ENCODE assay signal across 29 cellular contexts in genomic region chr18:32353257-32353656, GRCh38.
"Had no signal": no experiment of that assay in that cellular context is flagged by ENCODE, and none has a peak within 500 bp of the region (broad histone marks: within the 10 kb centered on the region; RNA-seq: fewer than 3 reads in every experiment).

No MANE protein-coding gene starts in this region.

- H3K27me3 ChIP-seq: brain microvascular endothelial cell, esophagus muscularis mucosa, foreskin keratinocyte, gastrocnemius medialis had no signal

- H3K36me3 ChIP-seq: brain microvascular endothelial cell, esophagus muscularis mucosa, gastrocnemius medialis had no signal

- H3K36me3 Mint-ChIP-seq: activated naive CD8-positive, alpha-beta T cell had no signal

- H3K4me1 Mint-ChIP-seq: activated CD4-positive, alpha-beta memory T cell treated with anti-CD3 and anti-CD28 coated beads, Interleukin-2, amount 10 ng/mL, durations not matched to agents 7 days and 5 days; activated CD4-positive, alpha-beta T cell treated with anti-CD3 and anti-CD28 coated beads for 36 hours; activated CD4-positive, alpha-beta T cell treated with anti-CD3 and anti-CD28 coated beads, Interleukin-2, amount 10 ng/mL, durations not matched to agents 24 days and 14 days; activated T-helper 17 cell treated with anti-CD3 and anti-CD28 coated beads, Interleukin-2, amount 50 U/mL, for 72 hours had no signal

- DNase-seq: activated CD4-positive, alpha-beta memory T cell treated with anti-CD3 and anti-CD28 coated beads, Interleukin-2, amount 10 ng/mL, durations not matched to agents 7 days and 5 days; activated CD4-positive, alpha-beta T cell treated with anti-CD3 and anti-CD28 coated beads for 36 hours; activated CD4-positive, alpha-beta T cell treated with anti-CD3 and anti-CD28 coated beads, Interleukin-2, amount 10 ng/mL, durations not matched to agents 24 days and 14 days; activated CD4-positive, CD25-positive, alpha-beta regulatory T cell; activated CD4-positive, CD25-positive, alpha-beta regulatory T cell treated with anti-CD3 and anti-CD28 coated beads, Interleukin-2, amount 50 U/mL, for 72 hours; activated CD8-positive, alpha-beta memory T cell treated with anti-CD3 and anti-CD28 coated beads for 24 hours; activated effector memory CD4-positive, alpha-beta T cell treated with Interleukin-2 at 50 U/mL for 16 hours; activated gamma-delta T cell treated with Interleukin-2 at 50 U/mL for 16 hours; activated naive CD4-positive, alpha-beta T cell treated with anti-CD3 and anti-CD28 coated beads, Interleukin-2, amount 50 U/mL, for 16 hours; activated naive CD4-positive, alpha-beta T cell treated with Interleukin-2 at 50 U/mL for 16 hours; activated T-cell treated with anti-CD3 and anti-CD28 coated beads, Interleukin-2, amount 50 U/mL, for 4 hours; amniotic stem cell; anterior cingulate cortex; brain microvascular endothelial cell; caudate nucleus; cortex of kidney; dermis blood vessel endothelial cell; effector CD4-positive, alpha-beta T cell; effector memory CD8-positive, alpha-beta T cell; erythroblast; foreskin keratinocyte; gastrocnemius medialis; glutamatergic neuron; T-helper 2 cell had no signal

- H3K27ac Mint-ChIP-seq: activated CD4-positive, alpha-beta memory T cell treated with anti-CD3 and anti-CD28 coated beads, Interleukin-2, amount 10 ng/mL, durations not matched to agents 7 days and 5 days; activated CD4-positive, alpha-beta T cell treated with anti-CD3 and anti-CD28 coated beads for 36 hours; activated CD4-positive, alpha-beta T cell treated with anti-CD3 and anti-CD28 coated beads, Interleukin-2, amount 10 ng/mL, durations not matched to agents 24 days and 14 days; activated naive CD8-positive, alpha-beta T cell; activated T-helper 17 cell treated with anti-CD3 and anti-CD28 coated beads, Interleukin-2, amount 50 U/mL, for 72 hours; effector memory CD8-positive, alpha-beta T cell had no signal

- H3K9me3 Mint-ChIP-seq: activated CD4-positive, alpha-beta memory T cell treated with anti-CD3 and anti-CD28 coated beads, Interleukin-2, amount 10 ng/mL, durations not matched to agents 7 days and 5 days; activated CD4-positive, alpha-beta T cell treated with anti-CD3 and anti-CD28 coated beads, Interleukin-2, amount 10 ng/mL, durations not matched to agents 24 days and 14 days; activated T-cell treated with anti-CD3 and anti-CD28 coated beads, Interleukin-2, amount 50 U/mL, for 4 hours; activated T-helper 17 cell treated with anti-CD3 and anti-CD28 coated beads, Interleukin-2, amount 50 U/mL, for 72 hours; effector memory CD8-positive, alpha-beta T cell had no signal

- H3K9me3 ChIP-seq: esophagus muscularis mucosa, gastrocnemius medialis had no signal

- H3K27ac ChIP-seq: brain microvascular endothelial cell, foreskin keratinocyte, gastrocnemius medialis had no signal

- H3K4me3 ChIP-seq: esophagus muscularis mucosa, gastrocnemius medialis had no signal

- FAIRE-seq: astrocyte, colon had no signal

- ATAC-seq: activated CD4-positive, alpha-beta T cell treated with anti-CD3 and anti-CD28 coated beads for 36 hours; activated T-cell treated with anti-CD3 and anti-CD28 coated beads, Interleukin-2, amount 50 U/mL, for 4 hours; activated T-helper 17 cell treated with anti-CD3 and anti-CD28 coated beads, Interleukin-2, amount 50 U/mL, for 72 hours; effector memory CD8-positive, alpha-beta T cell; foreskin keratinocyte; gastrocnemius medialis had no signal

- H3K4me3 Mint-ChIP-seq: activated CD4-positive, alpha-beta memory T cell treated with anti-CD3 and anti-CD28 coated beads, Interleukin-2, amount 10 ng/mL, durations not matched to agents 7 days and 5 days; activated CD4-positive, alpha-beta T cell treated with anti-CD3 and anti-CD28 coated beads for 36 hours; activated CD4-positive, alpha-beta T cell treated with anti-CD3 and anti-CD28 coated beads, Interleukin-2, amount 10 ng/mL, durations not matched to agents 24 days and 14 days; activated naive CD8-positive, alpha-beta T cell; activated T-cell treated with anti-CD3 and anti-CD28 coated beads, Interleukin-2, amount 50 U/mL, for 4 hours; activated T-helper 17 cell treated with anti-CD3 and anti-CD28 coated beads, Interleukin-2, amount 50 U/mL, for 72 hours; effector memory CD8-positive, alpha-beta T cell had no signal
